ENCODE assay signal across 1 cellular context in the genomic region with DNA sequence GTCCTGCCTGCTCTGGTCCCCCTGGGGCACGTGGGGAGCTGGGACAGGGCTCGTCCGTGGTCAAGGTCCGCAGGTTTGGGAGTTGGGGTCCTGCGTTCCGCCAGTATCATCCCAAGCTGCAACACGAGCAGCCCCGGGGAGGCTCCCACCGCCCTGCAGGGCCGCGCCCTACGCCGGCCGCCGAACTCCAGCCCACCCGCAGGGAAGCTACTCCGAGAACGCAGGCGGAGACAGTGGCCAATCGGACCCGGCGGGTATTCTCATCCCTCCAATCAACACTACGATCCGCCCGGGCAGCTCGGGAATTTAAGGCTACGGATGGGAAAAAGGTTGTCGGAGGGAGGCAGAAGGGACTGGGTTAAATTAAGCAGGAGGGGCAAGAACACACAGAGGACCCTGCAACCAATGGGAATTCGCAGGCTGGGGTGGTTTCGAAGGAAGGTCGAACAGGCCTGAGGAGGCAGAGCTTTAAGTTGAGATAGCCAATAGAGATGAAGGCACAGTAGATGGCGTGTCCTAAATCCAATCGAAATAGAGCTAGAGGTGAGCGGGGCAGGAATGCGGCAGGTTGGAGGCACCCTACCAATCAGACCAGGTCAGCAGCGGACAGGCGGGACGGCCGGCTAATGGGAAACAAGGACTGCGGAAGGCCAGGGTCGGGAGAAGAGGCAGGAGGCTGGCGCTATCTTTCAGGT.
TF ChIP-seq lines count a peak whose summit lies in the region.

No MANE protein-coding gene starts in this region.

TF ChIP-seq in WTC11, 78 proteins besides CTCF, POLR2A, EP300 and RAD21 (continued from another document and continues in another):
- TF ChIP-seq, protein P1, sequence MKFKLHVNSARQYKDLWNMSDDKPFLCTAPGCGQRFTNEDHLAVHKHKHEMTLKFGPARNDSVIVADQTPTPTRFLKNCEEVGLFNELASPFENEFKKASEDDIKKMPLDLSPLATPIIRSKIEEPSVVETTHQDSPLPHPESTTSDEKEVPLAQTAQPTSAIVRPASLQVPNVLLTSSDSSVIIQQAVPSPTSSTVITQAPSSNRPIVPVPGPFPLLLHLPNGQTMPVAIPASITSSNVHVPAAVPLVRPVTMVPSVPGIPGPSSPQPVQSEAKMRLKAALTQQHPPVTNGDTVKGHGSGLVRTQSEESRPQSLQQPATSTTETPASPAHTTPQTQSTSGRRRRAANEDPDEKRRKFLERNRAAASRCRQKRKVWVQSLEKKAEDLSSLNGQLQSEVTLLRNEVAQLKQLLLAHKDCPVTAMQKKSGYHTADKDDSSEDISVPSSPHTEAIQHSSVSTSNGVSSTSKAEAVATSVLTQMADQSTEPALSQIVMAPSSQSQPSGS (CRISPR knock-in tag; IDR thresholded peaks at IDR 0.05; ENCODE audit: borderline replicate concordance, low read depth), result no peak
- TF ChIP-seq ZNF263 (CRISPR knock-in tag; IDR thresholded peaks at IDR 0.05; ENCODE audit: low read depth) (no peak), MXD4 (CRISPR knock-in tag; IDR thresholded peaks at IDR 0.05; ENCODE audit: borderline replicate concordance) (no peak), ZNF219 (CRISPR knock-in tag; IDR thresholded peaks at IDR 0.05; ENCODE audit: borderline replicate concordance) (no peak), SMAD3 (CRISPR knock-in tag; IDR thresholded peaks at IDR 0.05; ENCODE audit: borderline replicate concordance) (no peak), HMGA2 (CRISPR knock-in tag; IDR thresholded peaks at IDR 0.05) (no peak), RELA (CRISPR knock-in tag; IDR thresholded peaks at IDR 0.05; ENCODE audit: borderline replicate concordance) (0 out of 2 replicates have a peak, but pooled peaks have one; percentile 22), ZNF396 (CRISPR knock-in tag; IDR thresholded peaks at IDR 0.05; ENCODE audit: borderline replicate concordance) (no peak), EMX1 (CRISPR knock-in tag; IDR thresholded peaks at IDR 0.05) (no peak), JAZF1 (CRISPR knock-in tag; IDR thresholded peaks at IDR 0.05) (no peak), ZBTB21 (CRISPR knock-in tag; IDR thresholded peaks at IDR 0.05; ENCODE audit: borderline replicate concordance) (peak; percentile 0; the same call in 1 of the 2 replicates), TEAD4 (CRISPR knock-in tag; IDR thresholded peaks at IDR 0.05) (peak; percentile 66; the same call in 1 of the 2 replicates), TP53 (CRISPR knock-in tag; IDR thresholded peaks at IDR 0.05) (no peak), ELF4 (CRISPR knock-in tag; IDR thresholded peaks at IDR 0.05; ENCODE audit: low read depth) (no peak), NFYB (CRISPR knock-in tag; conservative IDR thresholded peaks at IDR 0.05; ENCODE audit: low read depth) (peak; percentile 97), NR2C2 (CRISPR knock-in tag; IDR thresholded peaks at IDR 0.05) (no peak), ZNF317 (CRISPR knock-in tag; IDR thresholded peaks at IDR 0.05; ENCODE audit: borderline replicate concordance, low read depth) (no peak), GABPB1 (CRISPR knock-in tag; IDR thresholded peaks at IDR 0.05) (no peak), RORB (CRISPR knock-in tag; IDR thresholded peaks at IDR 0.05) (no peak), ZNF121 (CRISPR knock-in tag; IDR thresholded peaks at IDR 0.05) (no peak), OVOL2 (CRISPR knock-in tag; IDR thresholded peaks at IDR 0.05; ENCODE audit: borderline replicate concordance) (no peak), GTF2I (CRISPR knock-in tag; conservative IDR thresholded peaks at IDR 0.05) (no peak)
- TF ChIP-seq, protein P2, sequence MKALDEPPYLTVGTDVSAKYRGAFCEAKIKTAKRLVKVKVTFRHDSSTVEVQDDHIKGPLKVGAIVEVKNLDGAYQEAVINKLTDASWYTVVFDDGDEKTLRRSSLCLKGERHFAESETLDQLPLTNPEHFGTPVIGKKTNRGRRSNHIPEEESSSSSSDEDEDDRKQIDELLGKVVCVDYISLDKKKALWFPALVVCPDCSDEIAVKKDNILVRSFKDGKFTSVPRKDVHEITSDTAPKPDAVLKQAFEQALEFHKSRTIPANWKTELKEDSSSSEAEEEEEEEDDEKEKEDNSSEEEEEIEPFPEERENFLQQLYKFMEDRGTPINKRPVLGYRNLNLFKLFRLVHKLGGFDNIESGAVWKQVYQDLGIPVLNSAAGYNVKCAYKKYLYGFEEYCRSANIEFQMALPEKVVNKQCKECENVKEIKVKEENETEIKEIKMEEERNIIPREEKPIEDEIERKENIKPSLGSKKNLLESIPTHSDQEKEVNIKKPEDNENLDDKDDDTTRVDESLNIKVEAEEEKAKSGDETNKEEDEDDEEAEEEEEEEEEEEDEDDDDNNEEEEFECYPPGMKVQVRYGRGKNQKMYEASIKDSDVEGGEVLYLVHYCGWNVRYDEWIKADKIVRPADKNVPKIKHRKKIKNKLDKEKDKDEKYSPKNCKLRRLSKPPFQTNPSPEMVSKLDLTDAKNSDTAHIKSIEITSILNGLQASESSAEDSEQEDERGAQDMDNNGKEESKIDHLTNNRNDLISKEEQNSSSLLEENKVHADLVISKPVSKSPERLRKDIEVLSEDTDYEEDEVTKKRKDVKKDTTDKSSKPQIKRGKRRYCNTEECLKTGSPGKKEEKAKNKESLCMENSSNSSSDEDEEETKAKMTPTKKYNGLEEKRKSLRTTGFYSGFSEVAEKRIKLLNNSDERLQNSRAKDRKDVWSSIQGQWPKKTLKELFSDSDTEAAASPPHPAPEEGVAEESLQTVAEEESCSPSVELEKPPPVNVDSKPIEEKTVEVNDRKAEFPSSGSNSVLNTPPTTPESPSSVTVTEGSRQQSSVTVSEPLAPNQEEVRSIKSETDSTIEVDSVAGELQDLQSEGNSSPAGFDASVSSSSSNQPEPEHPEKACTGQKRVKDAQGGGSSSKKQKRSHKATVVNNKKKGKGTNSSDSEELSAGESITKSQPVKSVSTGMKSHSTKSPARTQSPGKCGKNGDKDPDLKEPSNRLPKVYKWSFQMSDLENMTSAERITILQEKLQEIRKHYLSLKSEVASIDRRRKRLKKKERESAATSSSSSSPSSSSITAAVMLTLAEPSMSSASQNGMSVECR (CRISPR knock-in tag; IDR thresholded peaks at IDR 0.05; ENCODE audit: borderline replicate concordance), result no peak
- TF ChIP-seq, protein P3, sequence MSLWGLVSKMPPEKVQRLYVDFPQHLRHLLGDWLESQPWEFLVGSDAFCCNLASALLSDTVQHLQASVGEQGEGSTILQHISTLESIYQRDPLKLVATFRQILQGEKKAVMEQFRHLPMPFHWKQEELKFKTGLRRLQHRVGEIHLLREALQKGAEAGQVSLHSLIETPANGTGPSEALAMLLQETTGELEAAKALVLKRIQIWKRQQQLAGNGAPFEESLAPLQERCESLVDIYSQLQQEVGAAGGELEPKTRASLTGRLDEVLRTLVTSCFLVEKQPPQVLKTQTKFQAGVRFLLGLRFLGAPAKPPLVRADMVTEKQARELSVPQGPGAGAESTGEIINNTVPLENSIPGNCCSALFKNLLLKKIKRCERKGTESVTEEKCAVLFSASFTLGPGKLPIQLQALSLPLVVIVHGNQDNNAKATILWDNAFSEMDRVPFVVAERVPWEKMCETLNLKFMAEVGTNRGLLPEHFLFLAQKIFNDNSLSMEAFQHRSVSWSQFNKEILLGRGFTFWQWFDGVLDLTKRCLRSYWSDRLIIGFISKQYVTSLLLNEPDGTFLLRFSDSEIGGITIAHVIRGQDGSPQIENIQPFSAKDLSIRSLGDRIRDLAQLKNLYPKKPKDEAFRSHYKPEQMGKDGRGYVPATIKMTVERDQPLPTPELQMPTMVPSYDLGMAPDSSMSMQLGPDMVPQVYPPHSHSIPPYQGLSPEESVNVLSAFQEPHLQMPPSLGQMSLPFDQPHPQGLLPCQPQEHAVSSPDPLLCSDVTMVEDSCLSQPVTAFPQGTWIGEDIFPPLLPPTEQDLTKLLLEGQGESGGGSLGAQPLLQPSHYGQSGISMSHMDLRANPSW (CRISPR knock-in tag; conservative IDR thresholded peaks at IDR 0.05; ENCODE audit: low read depth), result no peak
- TF ChIP-seq, protein P4, sequence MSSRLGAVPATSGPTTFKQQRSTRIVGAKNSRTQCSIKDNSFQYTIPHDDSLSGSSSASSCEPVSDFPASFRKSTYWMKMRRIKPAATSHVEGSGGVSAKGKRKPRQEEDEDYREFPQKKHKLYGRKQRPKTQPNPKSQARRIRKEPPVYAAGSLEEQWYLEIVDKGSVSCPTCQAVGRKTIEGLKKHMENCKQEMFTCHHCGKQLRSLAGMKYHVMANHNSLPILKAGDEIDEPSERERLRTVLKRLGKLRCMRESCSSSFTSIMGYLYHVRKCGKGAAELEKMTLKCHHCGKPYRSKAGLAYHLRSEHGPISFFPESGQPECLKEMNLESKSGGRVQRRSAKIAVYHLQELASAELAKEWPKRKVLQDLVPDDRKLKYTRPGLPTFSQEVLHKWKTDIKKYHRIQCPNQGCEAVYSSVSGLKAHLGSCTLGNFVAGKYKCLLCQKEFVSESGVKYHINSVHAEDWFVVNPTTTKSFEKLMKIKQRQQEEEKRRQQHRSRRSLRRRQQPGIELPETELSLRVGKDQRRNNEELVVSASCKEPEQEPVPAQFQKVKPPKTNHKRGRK (CRISPR knock-in tag; IDR thresholded peaks at IDR 0.05; ENCODE audit: borderline replicate concordance), result no peak
- TF ChIP-seq, protein P5, sequence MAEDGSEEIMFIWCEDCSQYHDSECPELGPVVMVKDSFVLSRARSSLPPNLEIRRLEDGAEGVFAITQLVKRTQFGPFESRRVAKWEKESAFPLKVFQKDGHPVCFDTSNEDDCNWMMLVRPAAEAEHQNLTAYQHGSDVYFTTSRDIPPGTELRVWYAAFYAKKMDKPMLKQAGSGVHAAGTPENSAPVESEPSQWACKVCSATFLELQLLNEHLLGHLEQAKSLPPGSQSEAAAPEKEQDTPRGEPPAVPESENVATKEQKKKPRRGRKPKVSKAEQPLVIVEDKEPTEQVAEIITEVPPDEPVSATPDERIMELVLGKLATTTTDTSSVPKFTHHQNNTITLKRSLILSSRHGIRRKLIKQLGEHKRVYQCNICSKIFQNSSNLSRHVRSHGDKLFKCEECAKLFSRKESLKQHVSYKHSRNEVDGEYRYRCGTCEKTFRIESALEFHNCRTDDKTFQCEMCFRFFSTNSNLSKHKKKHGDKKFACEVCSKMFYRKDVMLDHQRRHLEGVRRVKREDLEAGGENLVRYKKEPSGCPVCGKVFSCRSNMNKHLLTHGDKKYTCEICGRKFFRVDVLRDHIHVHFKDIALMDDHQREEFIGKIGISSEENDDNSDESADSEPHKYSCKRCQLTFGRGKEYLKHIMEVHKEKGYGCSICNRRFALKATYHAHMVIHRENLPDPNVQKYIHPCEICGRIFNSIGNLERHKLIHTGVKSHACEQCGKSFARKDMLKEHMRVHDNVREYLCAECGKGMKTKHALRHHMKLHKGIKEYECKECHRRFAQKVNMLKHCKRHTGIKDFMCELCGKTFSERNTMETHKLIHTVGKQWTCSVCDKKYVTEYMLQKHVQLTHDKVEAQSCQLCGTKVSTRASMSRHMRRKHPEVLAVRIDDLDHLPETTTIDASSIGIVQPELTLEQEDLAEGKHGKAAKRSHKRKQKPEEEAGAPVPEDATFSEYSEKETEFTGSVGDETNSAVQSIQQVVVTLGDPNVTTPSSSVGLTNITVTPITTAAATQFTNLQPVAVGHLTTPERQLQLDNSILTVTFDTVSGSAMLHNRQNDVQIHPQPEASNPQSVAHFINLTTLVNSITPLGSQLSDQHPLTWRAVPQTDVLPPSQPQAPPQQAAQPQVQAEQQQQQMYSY (CRISPR knock-in tag; IDR thresholded peaks at IDR 0.05), result no peak
- TF ChIP-seq, protein P6, sequence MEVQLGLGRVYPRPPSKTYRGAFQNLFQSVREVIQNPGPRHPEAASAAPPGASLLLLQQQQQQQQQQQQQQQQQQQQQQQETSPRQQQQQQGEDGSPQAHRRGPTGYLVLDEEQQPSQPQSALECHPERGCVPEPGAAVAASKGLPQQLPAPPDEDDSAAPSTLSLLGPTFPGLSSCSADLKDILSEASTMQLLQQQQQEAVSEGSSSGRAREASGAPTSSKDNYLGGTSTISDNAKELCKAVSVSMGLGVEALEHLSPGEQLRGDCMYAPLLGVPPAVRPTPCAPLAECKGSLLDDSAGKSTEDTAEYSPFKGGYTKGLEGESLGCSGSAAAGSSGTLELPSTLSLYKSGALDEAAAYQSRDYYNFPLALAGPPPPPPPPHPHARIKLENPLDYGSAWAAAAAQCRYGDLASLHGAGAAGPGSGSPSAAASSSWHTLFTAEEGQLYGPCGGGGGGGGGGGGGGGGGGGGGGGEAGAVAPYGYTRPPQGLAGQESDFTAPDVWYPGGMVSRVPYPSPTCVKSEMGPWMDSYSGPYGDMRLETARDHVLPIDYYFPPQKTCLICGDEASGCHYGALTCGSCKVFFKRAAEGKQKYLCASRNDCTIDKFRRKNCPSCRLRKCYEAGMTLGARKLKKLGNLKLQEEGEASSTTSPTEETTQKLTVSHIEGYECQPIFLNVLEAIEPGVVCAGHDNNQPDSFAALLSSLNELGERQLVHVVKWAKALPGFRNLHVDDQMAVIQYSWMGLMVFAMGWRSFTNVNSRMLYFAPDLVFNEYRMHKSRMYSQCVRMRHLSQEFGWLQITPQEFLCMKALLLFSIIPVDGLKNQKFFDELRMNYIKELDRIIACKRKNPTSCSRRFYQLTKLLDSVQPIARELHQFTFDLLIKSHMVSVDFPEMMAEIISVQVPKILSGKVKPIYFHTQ (CRISPR knock-in tag; IDR thresholded peaks at IDR 0.05), result no peak
- TF ChIP-seq, protein P7, sequence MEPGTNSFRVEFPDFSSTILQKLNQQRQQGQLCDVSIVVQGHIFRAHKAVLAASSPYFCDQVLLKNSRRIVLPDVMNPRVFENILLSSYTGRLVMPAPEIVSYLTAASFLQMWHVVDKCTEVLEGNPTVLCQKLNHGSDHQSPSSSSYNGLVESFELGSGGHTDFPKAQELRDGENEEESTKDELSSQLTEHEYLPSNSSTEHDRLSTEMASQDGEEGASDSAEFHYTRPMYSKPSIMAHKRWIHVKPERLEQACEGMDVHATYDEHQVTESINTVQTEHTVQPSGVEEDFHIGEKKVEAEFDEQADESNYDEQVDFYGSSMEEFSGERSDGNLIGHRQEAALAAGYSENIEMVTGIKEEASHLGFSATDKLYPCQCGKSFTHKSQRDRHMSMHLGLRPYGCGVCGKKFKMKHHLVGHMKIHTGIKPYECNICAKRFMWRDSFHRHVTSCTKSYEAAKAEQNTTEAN (CRISPR knock-in tag; IDR thresholded peaks at IDR 0.05), result 0 out of 2 replicates have a peak, but pooled peaks have one; percentile 48
- TF ChIP-seq, protein P8, sequence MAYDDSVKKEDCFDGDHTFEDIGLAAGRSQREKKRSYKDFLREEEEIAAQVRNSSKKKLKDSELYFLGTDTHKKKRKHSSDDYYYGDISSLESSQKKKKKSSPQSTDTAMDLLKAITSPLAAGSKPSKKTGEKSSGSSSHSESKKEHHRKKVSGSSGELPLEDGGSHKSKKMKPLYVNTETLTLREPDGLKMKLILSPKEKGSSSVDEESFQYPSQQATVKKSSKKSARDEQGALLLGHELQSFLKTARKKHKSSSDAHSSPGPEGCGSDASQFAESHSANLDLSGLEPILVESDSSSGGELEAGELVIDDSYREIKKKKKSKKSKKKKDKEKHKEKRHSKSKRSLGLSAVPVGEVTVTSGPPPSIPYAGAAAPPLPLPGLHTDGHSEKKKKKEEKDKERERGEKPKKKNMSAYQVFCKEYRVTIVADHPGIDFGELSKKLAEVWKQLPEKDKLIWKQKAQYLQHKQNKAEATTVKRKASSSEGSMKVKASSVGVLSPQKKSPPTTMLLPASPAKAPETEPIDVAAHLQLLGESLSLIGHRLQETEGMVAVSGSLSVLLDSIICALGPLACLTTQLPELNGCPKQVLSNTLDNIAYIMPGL (CRISPR knock-in tag; IDR thresholded peaks at IDR 0.05), result peak; percentile 24; the same call in 1 of the 2 replicates
